20 cellular contexts compared by ENCODE assay signal in genomic region chr1:5897281-5897680, GRCh38.
DNase-seq lines count a peak whose midpoint lies in the region; ATAC-seq, FAIRE-seq and TF ChIP-seq lines count a peak whose summit lies in the region.
"Had no signal": no experiment of that assay in that cellular context is flagged by ENCODE, and none has a peak within 500 bp of the region (broad histone marks: within the 10 kb centered on the region; RNA-seq: fewer than 3 reads in every experiment).

No MANE protein-coding gene starts in this region.

- H3K14ac ChIP-seq in neuronal stem cell (ENCODE audit: low read length), result no peak overlapping the region

- H4K91ac ChIP-seq in neuronal stem cell (ENCODE audit: low read depth, low read length, poor library complexity), result no peak overlapping the region

- H2BK120ac ChIP-seq in neuronal stem cell (ENCODE audit: low read depth, low read length), result no peak overlapping the region

- H3K27ac ChIP-seq in HUES48 (ENCODE audit: low read depth, low read length) (peak overlapping the region; percentile 94), caudate nucleus (ENCODE audit: low read depth, low read length) (peak overlapping the region; percentile 77), neuronal stem cell (replicated peaks; ENCODE audit: low read length) (no peak overlapping the region)
- H3K27ac ChIP-seq: RWPE1, SJCRH30 had no signal

- H2AFZ ChIP-seq in neuronal stem cell (ENCODE audit: low read length), result peak overlapping the region; percentile 46

- no peak for ATAC-seq in HG03354 (IDR thresholded peaks at IDR 0.05; ENCODE audit: poor library complexity, severe bottlenecking, unreplicated experiment)
- no peak for ATAC-seq in GM19463 (IDR thresholded peaks at IDR 0.05; ENCODE audit: unreplicated experiment)

- DNase-seq in caudate nucleus (lab: John Stamatoyannopoulos, UW) (peak in 14 of 61 donors; percentile 9 to 71 (median 30)), left kidney (ENCODE audit: low read depth, low spot score) (peak; percentile 79), neuronal stem cell (ENCODE audit: low spot score) (peak; percentile 12), D721Med (ENCODE audit: insufficient read length, low spot score) (no peak), G401 (ENCODE audit: low spot score) (no peak)
- DNase-seq: AML-193; Caco-2; EL; MG63; NCI-H1105; NCI-H187 treated with DMSO at 0.1 percent for 48 hours; NCI-H446; NCI-H69; NK-92 treated with Interleukin-12 subunit alpha and Interleukin-12 subunit beta, amount 100 ng/mL, for 24 hours; OCI-M1; SJCRH30 had no signal

- FAIRE-seq in D721Med (lab: Jason Lieb, UNC), result no peak

- H2BK15ac ChIP-seq in neuronal stem cell (ENCODE audit: low read length), result no peak overlapping the region

- H3K4me2 ChIP-seq in neuronal stem cell (ENCODE audit: insufficient read depth, low read length, poor library complexity, severe bottlenecking), result no peak overlapping the region

- no peaks in the 10 kb centered on the region for H3K36me3 ChIP-seq in HUES48 (ENCODE audit: control insufficient read depth, insufficient read depth, low read length)
- H3K36me3 ChIP-seq in neuronal stem cell (replicated peaks in 1 of 2; ENCODE audit: control insufficient read depth in 2 of 2, insufficient read depth in 2 of 2, low read length in 2 of 2), result peaks cover 1 to 9% of the 10 kb centered on the region in 2 donors
- H3K36me3 ChIP-seq: MG63, SJCRH30 had no signal

- no peak overlapping the region for H2BK5ac ChIP-seq in neuronal stem cell (ENCODE audit: low read length)

- no peaks in the 10 kb centered on the region for H3K9me3 ChIP-seq in HUES48 (ENCODE audit: control insufficient read depth, insufficient read depth, low read length)
- H3K9me3 ChIP-seq in neuronal stem cell (replicated peaks in 1 of 2; ENCODE audit: control insufficient read depth in 2 of 2, insufficient read depth in 1 of 2, low read depth in 1 of 2, low read length in 2 of 2), result peaks cover 0 to 5% of the 10 kb centered on the region in 2 donors
- H3K9me3 ChIP-seq: Caco-2, MG63, SJCRH30 had no signal

- no peaks in the 10 kb centered on the region for H3K27me3 ChIP-seq in HUES48 (ENCODE audit: control insufficient read depth, insufficient read depth, low read length)
- no peaks in the 10 kb centered on the region for H3K27me3 ChIP-seq in neuronal stem cell (ENCODE audit: control insufficient read depth in 3 of 3, insufficient read depth in 3 of 3, low read depth in 1 of 3, low read length in 3 of 3)
- H3K27me3 ChIP-seq: MG63, SJCRH30 had no signal

- in situ Hi-C loops in G401 (cut with HindIII; ENCODE audit: low sequenced_read_pairs), result no loop called here

- H3K4me1 ChIP-seq in HUES48 (ENCODE audit: control insufficient read depth, insufficient read depth, low read length), result peaks cover 29% of the 10 kb centered on the region
- peaks cover 9 to 14% of the 10 kb centered on the region in 2 donors for H3K4me1 ChIP-seq in neuronal stem cell (ENCODE audit: control insufficient read depth in 2 of 2, insufficient read depth in 1 of 2, low read depth in 1 of 2, low read length in 2 of 2)
- H3K4me1 ChIP-seq: Caco-2, SJCRH30 had no signal

- no CpG with 5 or more reads among the region's 15 CpGs for WGBS in neuronal stem cell (ENCODE audit: extremely low coverage in 2 of 2, insufficient read length in 2 of 2, insufficient replicate concordance in 1 of 2), 2 donors

- no peak overlapping the region for H3K23ac ChIP-seq in neuronal stem cell (ENCODE audit: low read depth, low read length, poor library complexity)

- TF ChIP-seq CTCF in D721Med (IDR thresholded peaks at IDR 0.05; ENCODE audit: insufficient read depth, missing control alignments), result no peak

- H3K9ac ChIP-seq in HUES48 (ENCODE audit: low read depth, low read length), result peak overlapping the region; percentile 32; the same call in 1 of the 2 replicates
- H3K9ac ChIP-seq in neuronal stem cell (ENCODE audit: low read depth, low read length, poor library complexity), result no peak overlapping the region

- no peak overlapping the region for H4K8ac ChIP-seq in neuronal stem cell (ENCODE audit: low read depth, low read length)

- H3K79me1 ChIP-seq in neuronal stem cell (ENCODE audit: low read depth, low read length), result no peaks in the 10 kb centered on the region

- H2BK12ac ChIP-seq in neuronal stem cell (ENCODE audit: low read length), result no peak overlapping the region

- H2AK5ac ChIP-seq in neuronal stem cell (ENCODE audit: low read depth, low read length), result no peak overlapping the region

- no peak overlapping the region for H3K4ac ChIP-seq in neuronal stem cell (ENCODE audit: low read length)

- peak overlapping the region; percentile 46 for H3K4me3 ChIP-seq in HUES48 (ENCODE audit: low read depth, low read length)
- no peak overlapping the region for H3K4me3 ChIP-seq in neuronal stem cell (ENCODE audit: low read length in 2 of 2)
- H3K4me3 ChIP-seq: MG63, SJCRH30 had no signal

- H3K18ac ChIP-seq in neuronal stem cell (ENCODE audit: low read length), result no peak overlapping the region

Comparison
In these comparisons a context has a peak if more than half of its experiments do, and no peak if none do; other contexts are left out.
1. DNase-seq: peak in left kidney (single experiment) and neuronal stem cell (single experiment); none in D721Med (single experiment) and G401 (single experiment).